In genomic region chr5:68240771-68241170, GRCh38 we compare ENCODE assay signal across 14 cellular contexts. TPM values are rescaled to one million over a fixed set of nuclear protein-coding genes. Genes with fewer than 3 reads are reported as not detected.
DNase-seq lines count a peak whose midpoint lies in the region; ATAC-seq and TF ChIP-seq lines count a peak whose summit lies in the region.
"Had no signal": no experiment of that assay in that cellular context is flagged by ENCODE, and none has a peak within 500 bp of the region (broad histone marks: within the 10 kb centered on the region; RNA-seq: fewer than 3 reads in every experiment).

No MANE protein-coding gene starts in this region.

- intact Hi-C loops in CD4-positive, alpha-beta T cell (cut with DNase I, micrococcal nuclease) = loop anchor here in 1 of 2 experiments (10.0 kb wide), 1 partner anchor 1236 kb away; no protein-coding TSS in a partner anchor
- intact Hi-C loops in dendritic cell treated with granulocyte-macrophage colony-stimulating factor and Interleukin-4, amounts not matched to agents 40 ng/mL and 50 ng/mL, for 4 days (cut with micrococcal nuclease) = no loop called here

- H2AFZ ChIP-seq in Karpas-422 (ENCODE audit: low read length) = no peak overlapping the region
- no peak overlapping the region for H2AFZ ChIP-seq in osteoblast (ENCODE audit: low read length)

- peaks cover 97% of the 10 kb centered on the region for H3K4me1 Mint-ChIP-seq in CD4-positive, alpha-beta T cell (ENCODE audit: low read depth)
- H3K4me1 Mint-ChIP-seq in dendritic cell treated with granulocyte-macrophage colony-stimulating factor and Interleukin-4, amounts not matched to agents 40 ng/mL and 50 ng/mL, for 4 days (ENCODE audit: low read depth) = peaks cover 65% of the 10 kb centered on the region

- peak overlapping the region; percentile 58 for H3K4me3 Mint-ChIP-seq in CD4-positive, alpha-beta T cell
- no peak overlapping the region for H3K4me3 Mint-ChIP-seq in dendritic cell treated with granulocyte-macrophage colony-stimulating factor and Interleukin-4, amounts not matched to agents 40 ng/mL and 50 ng/mL, for 4 days

- H3K79me2 ChIP-seq in Karpas-422 (ENCODE audit: low read length) = peaks cover 81% of the 10 kb centered on the region
- H3K79me2 ChIP-seq in osteoblast (ENCODE audit: insufficient read depth, low read length) = peaks cover 42% of the 10 kb centered on the region

- H3K4me1 ChIP-seq in Karpas-422 (ENCODE audit: low read length) (peaks cover 44% of the 10 kb centered on the region), osteoblast (ENCODE audit: insufficient read depth, low read length) (peaks cover 41% of the 10 kb centered on the region)

- H3K9me3 Mint-ChIP-seq in CD4-positive, alpha-beta T cell = no peaks in the 10 kb centered on the region
- no peaks in the 10 kb centered on the region for H3K9me3 Mint-ChIP-seq in dendritic cell treated with granulocyte-macrophage colony-stimulating factor and Interleukin-4, amounts not matched to agents 40 ng/mL and 50 ng/mL, for 4 days

- POLR2A ChIA-PET in CD4-positive, alpha-beta T cell (lab: Charles Lee) = interaction anchor here (3.5 kb wide), 1 partner anchor 25 kb away, joined by 27 read pairs; the partner anchor contains the start of gene PIK3R1

- H3K27me3 Mint-ChIP-seq in CD4-positive, alpha-beta T cell = no peaks in the 10 kb centered on the region
- no peaks in the 10 kb centered on the region for H3K27me3 Mint-ChIP-seq in dendritic cell treated with granulocyte-macrophage colony-stimulating factor and Interleukin-4, amounts not matched to agents 40 ng/mL and 50 ng/mL, for 4 days

- H3K9ac ChIP-seq in Karpas-422 (ENCODE audit: low read length) = no peak overlapping the region

- H3K4me3 ChIP-seq in Karpas-422 (ENCODE audit: low read length) (no peak overlapping the region), osteoblast (ENCODE audit: insufficient read depth, low read length) (no peak overlapping the region)
- H3K4me3 ChIP-seq: body of pancreas, thyroid gland had no signal

- H3K4me2 ChIP-seq in Karpas-422 (ENCODE audit: low read depth, low read length, poor library complexity, severe bottlenecking) = peak overlapping the region; percentile 31
- H3K4me2 ChIP-seq in osteoblast (ENCODE audit: insufficient read depth, low read length) = peak overlapping the region; percentile 16

- no peak for DNase-seq in CD4-positive, alpha-beta T cell
- DNase-seq in Karpas-422 (no peak), osteoblast (ENCODE audit: insufficient read length, low spot score, missing footprints) (peak; percentile 72), NCI-H1092 treated with DMSO at 0.1 percent for 48 hours (lab: John Stamatoyannopoulos, UW) (no peak)
- no peak for DNase-seq in stimulated activated CD4-positive, alpha-beta T cell treated with anti-CD3 and anti-CD28 coated beads, Interleukin-1b, Interleukin-23, amount 100 ng/mL, for 48 hours
- DNase-seq: activated CD4-positive, alpha-beta T cell treated with anti-CD3 and anti-CD28 coated beads, Interleukin-2, amount 50 U/mL, for 48 hours; body of pancreas; Calu3; NCI-H524; stimulated activated CD4-positive, alpha-beta T cell treated with anti-CD3 and anti-CD28 coated beads, Interleukin-4, amount 100 ng/mL, for 1 hour; thyroid gland had no signal

- H3K36me3 ChIP-seq in Karpas-422 (ENCODE audit: insufficient read depth, low read length) (no peaks in the 10 kb centered on the region), osteoblast (ENCODE audit: insufficient read depth, low read length) (no peaks in the 10 kb centered on the region)
- H3K36me3 ChIP-seq: thyroid gland had no signal

- no peak for ATAC-seq in CD4-positive, alpha-beta T cell (ENCODE audit: poor library complexity)
- ATAC-seq in GM21360 (IDR thresholded peaks at IDR 0.05; ENCODE audit: unreplicated experiment) = no peak
- no peak for ATAC-seq in HG02973 (IDR thresholded peaks at IDR 0.05; ENCODE audit: unreplicated experiment)
- ATAC-seq: body of pancreas had no signal

- no peaks in the 10 kb centered on the region for H3K27me3 ChIP-seq in CD4-positive, alpha-beta T cell (ENCODE audit: control insufficient read depth, insufficient read depth, low read length)
- H3K27me3 ChIP-seq in Karpas-422 (ENCODE audit: low read length) = no peaks in the 10 kb centered on the region
- no peaks in the 10 kb centered on the region for H3K27me3 ChIP-seq in osteoblast (ENCODE audit: insufficient read depth, low read length)
- H3K27me3 ChIP-seq: body of pancreas, thyroid gland had no signal

- peak overlapping the region; percentile 90 for H3K27ac Mint-ChIP-seq in CD4-positive, alpha-beta T cell
- H3K27ac Mint-ChIP-seq in dendritic cell treated with granulocyte-macrophage colony-stimulating factor and Interleukin-4, amounts not matched to agents 40 ng/mL and 50 ng/mL, for 4 days = peak overlapping the region; percentile 60

- no peak for TF ChIP-seq CTCF in CD4-positive, alpha-beta T cell (IDR thresholded peaks at IDR 0.05)
- no peak for TF ChIP-seq CTCF in osteoblast (IDR thresholded peaks at IDR 0.05; ENCODE audit: extremely low read depth, low read depth, low read length)

- CTCF ChIA-PET in CD4-positive, alpha-beta T cell (lab: Charles Lee) = interaction anchor here (1.1 kb wide), 1 partner anchor 46 kb away, joined by 4 read pairs; no protein-coding TSS in a partner anchor

- peak overlapping the region; percentile 18 for H3K27ac ChIP-seq in CD4-positive, alpha-beta T cell (ENCODE audit: low read depth, low read length)
- H3K27ac ChIP-seq in Karpas-422 (ENCODE audit: low read length) = peak overlapping the region; percentile 42
- H3K27ac ChIP-seq in osteoblast (ENCODE audit: low read depth, low read length) = peak overlapping the region; percentile 72

- no peaks in the 10 kb centered on the region for H3K9me2 ChIP-seq in Karpas-422 (replicated peaks; ENCODE audit: insufficient read depth, low read length)

- no peaks in the 10 kb centered on the region for H4K20me1 ChIP-seq in Karpas-422 (ENCODE audit: insufficient read depth, low read depth, low read length)
- H4K20me1 ChIP-seq in osteoblast (ENCODE audit: insufficient read depth, low read length) = no peaks in the 10 kb centered on the region

- H3K36me3 Mint-ChIP-seq in CD4-positive, alpha-beta T cell (ENCODE audit: low read depth) = peaks cover 22% of the 10 kb centered on the region
- H3K36me3 Mint-ChIP-seq in dendritic cell treated with granulocyte-macrophage colony-stimulating factor and Interleukin-4, amounts not matched to agents 40 ng/mL and 50 ng/mL, for 4 days (ENCODE audit: low read depth) = peaks cover 48% of the 10 kb centered on the region

- no peaks in the 10 kb centered on the region for H3K9me3 ChIP-seq in CD4-positive, alpha-beta T cell (ENCODE audit: control insufficient read depth, low read length)
- H3K9me3 ChIP-seq in Karpas-422 (ENCODE audit: low read length) = no peaks in the 10 kb centered on the region
- no peaks in the 10 kb centered on the region for H3K9me3 ChIP-seq in osteoblast (ENCODE audit: low read depth, low read length)
- H3K9me3 ChIP-seq: body of pancreas, thyroid gland had no signal

RNA-seq across cellular contexts. Expression of gene PIK3R1, which starts 25.2 kb away (rescaled TPM):
- 100 to 1,000 TPM; 455 to 459 TPM for total RNA-seq in CD4-positive, alpha-beta T cell
- total RNA-seq in Karpas-422 (2014; rRNA removed; shearing (Covaris generic); ENCODE audit: low replicate concordance) = 13.2 and 24.0 TPM in 2 replicates
- total RNA-seq in osteoblast = 26.8 and 37.7 TPM in 2 replicates

Comparison
In these comparisons a context has a peak if more than half of its experiments do, and no peak if none do; other contexts are left out.
1. H3K27ac ChIP-seq: peak in every context shown above with its lines; median percentile 72 in osteoblast; 42 in Karpas-422; 18 in CD4-positive, alpha-beta T cell.
2. RNA of gene PIK3R1, which starts 25.2 kb away (total RNA-seq): 455 to 459 TPM in CD4-positive, alpha-beta T cell; 26.8 to 37.7 TPM in osteoblast and 13.2 to 24.0 TPM in Karpas-422; every median in the first group is over 10 times any median in the second.